Comparison of ENCODE assay signal across 23 cellular contexts in the genomic region with DNA sequence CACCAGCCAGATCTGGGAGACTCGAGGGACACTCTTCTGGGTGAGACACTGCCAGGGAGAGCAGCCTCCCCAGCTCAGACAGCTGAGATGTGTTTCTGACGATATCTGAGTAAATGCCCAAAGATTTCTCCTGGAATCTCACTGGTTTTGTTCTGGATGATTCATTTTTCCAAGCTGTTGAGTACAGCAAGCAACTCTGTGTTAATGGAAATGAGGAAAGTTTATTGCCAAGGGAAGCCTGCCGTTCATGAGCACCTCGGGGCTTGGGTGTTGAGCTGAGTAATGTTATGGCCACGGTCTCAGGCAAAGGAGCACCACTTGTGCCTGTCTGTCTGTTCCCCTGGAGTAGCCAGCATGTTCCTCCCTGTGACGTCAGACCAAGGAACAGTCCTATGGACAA.
DNase-seq lines count a peak whose midpoint lies in the region; ATAC-seq and TF ChIP-seq lines count a peak whose summit lies in the region.
"Had no signal": no experiment of that assay in that cellular context is flagged by ENCODE, and none has a peak within 500 bp of the region (broad histone marks: within the 10 kb centered on the region; RNA-seq: fewer than 3 reads in every experiment).

No MANE protein-coding gene starts in this region.

- H3K27me3 ChIP-seq in tibial nerve (no peaks in the 10 kb centered on the region), H7 (ENCODE audit: control insufficient read depth, insufficient read depth, low read length) (no peaks in the 10 kb centered on the region)
- H3K27me3 ChIP-seq: MG63 had no signal

- 26 to 40% methylated on average over 6 of the region's 6 CpGs for WGBS in tibial nerve, 2 donors

- DNase-seq in AG20443 (ENCODE audit: low spot score), result peak; percentile 82
- DNase-seq in GM04504 (ENCODE audit: low read depth), result peak; percentile 52
- DNase-seq in inferior parietal cortex (ENCODE audit: extremely low spot score), result peak; percentile 25
- no peak for DNase-seq in tibial nerve (ENCODE audit: low spot score in 2 of 2)
- DNase-seq in midbrain (lab: John Stamatoyannopoulos, UW), result no peak
- DNase-seq in H7, result no peak
- DNase-seq: AML-193; Calu3; CD8-positive, alpha-beta memory T cell; GF-D8; MG63; NCI-H1417; NCI-H1694 treated with DMSO at 0.1 percent for 48 hours; NCI-H2081 treated with DMSO at 0.1 percent for 48 hours; NCI-H2171 treated with DMSO at 0.1 percent for 48 hours; NCI-H524 treated with DMSO at 0.1 percent for 48 hours; NCI-H82; T-cell had no signal

- ATAC-seq in GM18909 (IDR thresholded peaks at IDR 0.05; ENCODE audit: poor library complexity, unreplicated experiment), result no peak
- ATAC-seq: GM12878, K562, Panc1, T-cell had no signal

- H3K4me1 ChIP-seq in tibial nerve, result peaks cover 0 to 60% (median 23%) of the 10 kb centered on the region in 4 donors

- peak in 1 of 2 donors; percentile 26 for TF ChIP-seq POLR2A in tibial nerve (IDR thresholded peaks at IDR 0.05)

- H3K4me3 ChIP-seq in tibial nerve (peak overlapping the region in 1 of 4 donors; percentile 44), H7 (ENCODE audit: insufficient read depth, low read depth, low read length) (no peak overlapping the region)
- H3K4me3 ChIP-seq: GM12878, K562, MG63 had no signal

- peak overlapping the region; percentile 44 to 92 (median 84) for H3K27ac ChIP-seq in tibial nerve
- H3K27ac ChIP-seq: C4-2B had no signal

- TF ChIP-seq CTCF in tibial nerve (IDR thresholded peaks at IDR 0.05), result no peak

- TF ChIP-seq EP300 in tibial nerve (IDR thresholded peaks at IDR 0.05), result peak in 1 of 2 donors; percentile 5

- no peaks in the 10 kb centered on the region for H3K36me3 ChIP-seq in tibial nerve
- H3K36me3 ChIP-seq in H7 (replicated peaks; ENCODE audit: control insufficient read depth, insufficient read depth, low read length), result no peaks in the 10 kb centered on the region
- H3K36me3 ChIP-seq: MG63 had no signal

- H3K9me3 ChIP-seq in tibial nerve, result no peaks in the 10 kb centered on the region
- H3K9me3 ChIP-seq: MG63 had no signal

Comparison
In these comparisons a context has a peak if more than half of its experiments do, and no peak if none do; other contexts are left out.
1. DNase-seq: peak in AG20443 (single experiment), GM04504 (single experiment) and inferior parietal cortex (single experiment); none in tibial nerve (0 of 2), midbrain (single experiment) and H7 (single experiment).